12 cellular contexts compared by ENCODE assay signal in genomic region chr16:12092347-12092882, GRCh38.
DNase-seq lines count a peak whose midpoint lies in the region; ATAC-seq, FAIRE-seq and TF ChIP-seq lines count a peak whose summit lies in the region.
"Had no signal": no experiment of that assay in that cellular context is flagged by ENCODE, and none has a peak within 500 bp of the region (broad histone marks: within the 10 kb centered on the region; RNA-seq: fewer than 3 reads in every experiment).

No MANE protein-coding gene starts in this region.

- no peak overlapping the region for H3K23ac ChIP-seq in H1 (ENCODE audit: insufficient read length)

- no peak for FAIRE-seq in H1 (lab: Jason Lieb, UNC)

- no peak for ATAC-seq in naive thymus-derived CD8-positive, alpha-beta T cell

- no peak for TF ChIP-seq EP300 in H1 (IDR thresholded peaks at IDR 0.05; ENCODE audit: borderline replicate concordance in 1 of 2, low read depth in 2 of 2, low read length in 2 of 2)

- H2BK15ac ChIP-seq in H1 (ENCODE audit: low read length): no peak overlapping the region

- peaks cover 31 to 72% (median 64%) of the 10 kb centered on the region in 4 donors for H3K4me1 Mint-ChIP-seq in naive thymus-derived CD8-positive, alpha-beta T cell

- 70% methylated on average over 7 of the region's 7 CpGs; no CpG with 5 or more reads in 1 of the 2 experiments for WGBS in H1 (ENCODE audit: extremely low coverage in 1 of 2, insufficient coverage in 1 of 2, insufficient read length in 1 of 2, insufficient replicate concordance in 2 of 2, low coverage in 1 of 2, low lambda C conversion rate in 2 of 2, missing lambda C conversion rate in 1 of 2), 2 experiments

- no peaks in the 10 kb centered on the region for H3K79me2 ChIP-seq in H1 (ENCODE audit: control insufficient read depth in 1 of 2, insufficient read depth in 2 of 2, low read length in 2 of 2)

- no peak overlapping the region for H3K14ac ChIP-seq in H1 (ENCODE audit: insufficient read length)

- H3K4me3 ChIP-seq in H1 (ENCODE audit: extremely low read depth in 1 of 4, insufficient read depth in 2 of 4, low read depth in 3 of 4, low read length in 4 of 4): no peak overlapping the region
- H3K4me3 ChIP-seq: breast epithelium had no signal

- H3K9ac ChIP-seq in H1 (replicated peaks in 1 of 4; ENCODE audit: extremely low read depth in 1 of 4, low read depth in 3 of 4, low read length in 3 of 4): no peak overlapping the region

- peaks cover 0 to 6% (median 3%) of the 10 kb centered on the region in 3 donors for H3K36me3 Mint-ChIP-seq in naive thymus-derived CD8-positive, alpha-beta T cell

- POLR2A ChIA-PET in H1 (lab: Charles Lee; ENCODE audit: partially characterized antibody): no interaction called here
- POLR2A ChIA-PET in naive thymus-derived CD8-positive, alpha-beta T cell (lab: Charles Lee): interaction anchor here (0.6 to 1.5 kb wide), 3 partner anchors 10 to 13 kb away, joined by 4 to 5 read pairs (median 4); no protein-coding TSS in a partner anchor

- TF ChIP-seq POLR2A in H1 (IDR thresholded peaks at IDR 0.05; ENCODE audit: control extremely low read depth in 1 of 2, low read depth in 2 of 2, low read length in 2 of 2): no peak

- H3K27ac ChIP-seq in H1 (ENCODE audit: low read depth, low read length): no peak overlapping the region

- peak overlapping the region in 1 of 10 donors; percentile 70 for H3K4me3 Mint-ChIP-seq in naive thymus-derived CD8-positive, alpha-beta T cell
- H3K4me3 Mint-ChIP-seq: activated B cell treated with CpG ODN at 0.5 μM for 24 hours, memory B cell had no signal

- no peaks in the 10 kb centered on the region for H3K79me1 ChIP-seq in H1 (ENCODE audit: low read depth, low read length)

- no peak for TF ChIP-seq CTCF in H1 (IDR thresholded peaks at IDR 0.05; ENCODE audit: control extremely low read depth in 1 of 3, insufficient read depth in 1 of 3, low read depth in 1 of 3, low read length in 3 of 3)

- no peak for TF ChIP-seq RAD21 in H1 (IDR thresholded peaks at IDR 0.05 in 1 of 2, conservative IDR thresholded peaks at IDR 0.05 in 1 of 2; ENCODE audit: low read depth in 2 of 2, low read length in 2 of 2)

- no peak overlapping the region for H4K8ac ChIP-seq in H1 (ENCODE audit: extremely low read depth, insufficient read depth, low read length)

- in situ Hi-C loops in Caki2 (cut with HindIII; ENCODE audit: low pct_unique_long_range_greater_than_20kb, low sequenced_read_pairs): no loop called here

- no peaks in the 10 kb centered on the region for H3K9me3 ChIP-seq in H1 (ENCODE audit: insufficient read depth in 2 of 2, low read depth in 1 of 2, low read length in 1 of 2)
- H3K9me3 ChIP-seq: breast epithelium had no signal

- H4K20me1 ChIP-seq in H1 (replicated peaks in 1 of 2; ENCODE audit: control insufficient read depth in 1 of 2, insufficient read depth in 2 of 2, low read length in 2 of 2): peaks cover 0 to 12% of the 10 kb centered on the region in 2 experiments

- peaks cover 0 to 12% (median 6%) of the 10 kb centered on the region in 4 experiments; a peak in 6 of 7 replicates for H3K4me1 ChIP-seq in H1 (replicated peaks in 1 of 4; ENCODE audit: control insufficient read depth in 3 of 4, insufficient read depth in 4 of 4, low read length in 3 of 4)
- H3K4me1 ChIP-seq: breast epithelium had no signal

- H4K5ac ChIP-seq in H1 (ENCODE audit: insufficient read length, low read depth, low read length): no peak overlapping the region

- H3K18ac ChIP-seq in H1 (ENCODE audit: extremely low read depth, low read length): no peak overlapping the region

- H2AFZ ChIP-seq in H1 (ENCODE audit: low read length): no peak overlapping the region

- no peak overlapping the region; a peak in 1 of 4 replicates for H3K4me2 ChIP-seq in H1 (ENCODE audit: insufficient read depth in 1 of 2, low read depth in 2 of 2, low read length in 2 of 2)

- H3K27me3 Mint-ChIP-seq in naive thymus-derived CD8-positive, alpha-beta T cell: no peaks in the 10 kb centered on the region
- H3K27me3 Mint-ChIP-seq: activated B cell treated with CpG ODN at 0.5 μM for 24 hours, memory B cell had no signal

- H4K91ac ChIP-seq in H1 (replicated peaks; ENCODE audit: insufficient read length, low read length): no peak overlapping the region

- H3K36me3 ChIP-seq in H1 (ENCODE audit: control insufficient read depth in 2 of 4, insufficient read depth in 4 of 4, low read length in 3 of 4): no peaks in the 10 kb centered on the region
- H3K36me3 ChIP-seq: breast epithelium had no signal

- peaks cover 0 to 38% (median 24%) of the 10 kb centered on the region in 4 experiments; a peak in 5 of 7 replicates for H3K27me3 ChIP-seq in H1 (replicated peaks in 1 of 4; ENCODE audit: control insufficient read depth in 3 of 4, extremely low read depth in 1 of 4, insufficient read depth in 3 of 4, low read length in 3 of 4)
- H3K27me3 ChIP-seq: breast epithelium had no signal

- H3K9me3 Mint-ChIP-seq in naive thymus-derived CD8-positive, alpha-beta T cell: no peaks in the 10 kb centered on the region
- H3K9me3 Mint-ChIP-seq: activated B cell treated with CpG ODN at 0.5 μM for 24 hours, memory B cell had no signal

- DNase-seq in Caki2 (ENCODE audit: low read depth) (peak; percentile 53), M059J (ENCODE audit: low read depth) (peak; percentile 94), H1 (ENCODE audit: low read depth in 1 of 2, low spot score in 2 of 2) (no peak), COLO829 (ENCODE audit: low spot score) (no peak), SHP77 (lab: John Stamatoyannopoulos, UW) (no peak), DMS53 treated with DMSO at 0.1 percent for 48 hours (lab: John Stamatoyannopoulos, UW; ENCODE audit: unreplicated experiment) (no peak), DMS153 treated with DMSO at 0.1 percent for 48 hours (lab: John Stamatoyannopoulos, UW; ENCODE audit: unreplicated experiment) (no peak)
- no peak for DNase-seq in naive thymus-derived CD8-positive, alpha-beta T cell
- DNase-seq: activated B cell treated with CpG ODN at 0.5 μM for 24 hours, NCI-H1694 treated with DMSO at 0.1 percent for 48 hours had no signal

- H2BK120ac ChIP-seq in H1 (replicated peaks; ENCODE audit: low read depth, low read length): no peak overlapping the region

- CTCF ChIA-PET in H1 (lab: Charles Lee; ENCODE audit: partially characterized antibody): interaction anchor here (0.7 kb wide), 1 partner anchor 251 kb away, joined by 3 read pairs; no protein-coding TSS in a partner anchor

- no peak overlapping the region for H2BK5ac ChIP-seq in H1 (ENCODE audit: low read depth, low read length)

- H3K4ac ChIP-seq in H1 (replicated peaks; ENCODE audit: insufficient read length, low read depth, low read length): no peak overlapping the region

- H2AK5ac ChIP-seq in H1 (ENCODE audit: low read depth, low read length): no peak overlapping the region

- peaks cover 6% of the 10 kb centered on the region; the same call in 1 of the 2 replicates for H3K23me2 ChIP-seq in H1 (ENCODE audit: low read depth, low read length)

- no peak overlapping the region for H3K56ac ChIP-seq in H1 (replicated peaks; ENCODE audit: insufficient read length, low read depth, low read length)

- 0 out of 2 replicates have a peak overlapping the region, but pooled peaks have one; percentile 31 for H2BK12ac ChIP-seq in H1 (ENCODE audit: low read depth, low read length)

- no peak overlapping the region for H2BK20ac ChIP-seq in H1 (ENCODE audit: low read length)

- peak overlapping the region in 8 of 10 donors; percentile 12 to 84 (median 65) for H3K27ac Mint-ChIP-seq in naive thymus-derived CD8-positive, alpha-beta T cell
- H3K27ac Mint-ChIP-seq: memory B cell had no signal

TF ChIP-seq in H1, 55 proteins besides CTCF, POLR2A, EP300 and RAD21 (continues in another document):
- TF ChIP-seq ATF2 (IDR thresholded peaks at IDR 0.05; ENCODE audit: low read length) (no peak), CEBPB (IDR thresholded peaks at IDR 0.05; ENCODE audit: low read depth, low read length) (no peak), GTF2F1 (IDR thresholded peaks at IDR 0.05; ENCODE audit: borderline replicate concordance, low read depth, low read length) (no peak), SP1 (IDR thresholded peaks at IDR 0.05; ENCODE audit: low read depth, low read length) (no peak)

Comparison
In these comparisons a context has a peak if more than half of its experiments do, and no peak if none do; other contexts are left out.
1. DNase-seq: peak in Caki2 (single experiment) and M059J (single experiment); none in H1 (0 of 2), naive thymus-derived CD8-positive, alpha-beta T cell (0 of 10), COLO829 (single experiment), SHP77 (0 of 2), DMS53 treated with DMSO at 0.1 percent for 48 hours (single experiment) and DMS153 treated with DMSO at 0.1 percent for 48 hours (single experiment).